Comparison of ENCODE assay signal across 28 cellular contexts in the genomic region with DNA sequence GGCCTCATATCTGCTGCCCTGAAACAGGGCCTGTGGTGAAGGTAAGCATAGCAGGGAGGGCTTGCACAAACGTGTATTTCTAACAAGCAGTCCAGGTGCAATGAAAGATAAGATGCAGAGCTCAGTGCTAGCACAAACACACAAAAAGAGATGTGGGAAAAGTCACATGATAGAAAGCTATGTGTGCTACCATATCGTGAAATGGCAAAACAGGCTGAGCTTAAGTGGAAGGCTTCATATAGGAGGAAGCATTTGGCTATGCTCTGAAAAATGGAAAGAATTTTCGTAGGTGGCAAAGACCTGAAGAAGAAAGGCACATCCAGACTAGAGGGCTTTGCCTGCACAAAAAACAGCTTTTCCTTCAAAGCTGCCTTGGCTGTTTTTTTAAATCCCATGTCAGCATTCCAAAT. TPM values are rescaled to one million over a fixed set of nuclear protein-coding genes. Genes with fewer than 3 reads are reported as not detected.
A peak's percentile ranks its signal among the peaks of the same experiment; 100 is the strongest.
DNase-seq lines count a peak whose midpoint lies in the region; ATAC-seq and TF ChIP-seq lines count a peak whose summit lies in the region.
"Had no signal": no experiment of that assay in that cellular context is flagged by ENCODE, and none has a peak within 500 bp of the region (broad histone marks: within the 10 kb centered on the region; RNA-seq: fewer than 3 reads in every experiment).

No MANE protein-coding gene starts in this region.

- peak overlapping the region; percentile 39; the same call in 1 of the 2 replicates for H2AFZ ChIP-seq in GM23338
- H2AFZ ChIP-seq: GM23248 had no signal

- ATAC-seq in GM23338 = no peak
- ATAC-seq: GM12878 had no signal

- peaks cover 81% of the 10 kb centered on the region for H3K36me3 Mint-ChIP-seq in activated CD4-positive, alpha-beta T cell treated with anti-CD3 and anti-CD28 coated beads, Interleukin-2, amount 10 ng/mL, durations not matched to agents 7 days and 5 days (ENCODE audit: low read depth)
- H3K36me3 Mint-ChIP-seq in GM23338 (ENCODE audit: low read depth) = no peaks in the 10 kb centered on the region
- H3K36me3 Mint-ChIP-seq in endothelial cell (ENCODE audit: low read depth, unreplicated experiment) = no peaks in the 10 kb centered on the region

- peaks cover 50% of the 10 kb centered on the region for H3K4me1 Mint-ChIP-seq in activated CD4-positive, alpha-beta T cell treated with anti-CD3 and anti-CD28 coated beads, Interleukin-2, amount 10 ng/mL, durations not matched to agents 7 days and 5 days
- H3K4me1 Mint-ChIP-seq in GM23338 = no peaks in the 10 kb centered on the region
- peaks cover 5% of the 10 kb centered on the region for H3K4me1 Mint-ChIP-seq in endothelial cell (ENCODE audit: unreplicated experiment)
- H3K4me1 Mint-ChIP-seq: H9 had no signal

- H3K27me3 Mint-ChIP-seq in activated CD4-positive, alpha-beta T cell treated with anti-CD3 and anti-CD28 coated beads, Interleukin-2, amount 10 ng/mL, durations not matched to agents 7 days and 5 days = no peaks in the 10 kb centered on the region
- H3K27me3 Mint-ChIP-seq in GM23338 (ENCODE audit: insufficient read depth, low read depth, poor library complexity) (no peaks in the 10 kb centered on the region), endothelial cell (ENCODE audit: unreplicated experiment) (no peaks in the 10 kb centered on the region)

- no peak overlapping the region for H3K4me2 ChIP-seq in GM23338
- H3K4me2 ChIP-seq: KMS-11 had no signal

- H3K4me1 ChIP-seq in GM23338 (ENCODE audit: insufficient read depth) = no peaks in the 10 kb centered on the region
- H3K4me1 ChIP-seq: SJSA1 had no signal

- no peaks in the 10 kb centered on the region for H3K9me3 Mint-ChIP-seq in activated CD4-positive, alpha-beta T cell treated with anti-CD3 and anti-CD28 coated beads, Interleukin-2, amount 10 ng/mL, durations not matched to agents 7 days and 5 days
- H3K9me3 Mint-ChIP-seq in GM23338 (peaks cover 3% of the 10 kb centered on the region; the same call in 1 of the 3 replicates), endothelial cell (ENCODE audit: unreplicated experiment) (no peaks in the 10 kb centered on the region)
- H3K9me3 Mint-ChIP-seq: CD4-positive, CD25-positive, alpha-beta regulatory T cell had no signal

- no peaks in the 10 kb centered on the region for H3K27me3 ChIP-seq in GM23338 (ENCODE audit: insufficient read depth)
- H3K27me3 ChIP-seq: SJSA1 had no signal

- no peaks in the 10 kb centered on the region for H3K36me3 ChIP-seq in GM23338 (ENCODE audit: insufficient read depth)
- H3K36me3 ChIP-seq: SJSA1 had no signal

- TF ChIP-seq CTCF in GM23338 (conservative IDR thresholded peaks at IDR 0.05; ENCODE audit: low read depth in 2 of 2) (no peak), endothelial cell (IDR thresholded peaks at IDR 0.05; ENCODE audit: unreplicated experiment) (no peak)

- CTCF ChIA-PET in activated CD4-positive, alpha-beta T cell treated with anti-CD3 and anti-CD28 coated beads, Interleukin-2, amount 10 ng/mL, durations not matched to agents 7 days and 5 days (lab: Charles Lee) = interaction anchor here (0.6 to 1.4 kb wide), 5 partner anchors 10 to 171 kb away, joined by 3 to 8 read pairs (median 3); partner anchors contain the start of gene RSAD2

- no peak overlapping the region for H3K4me3 Mint-ChIP-seq in activated CD4-positive, alpha-beta T cell treated with anti-CD3 and anti-CD28 coated beads, Interleukin-2, amount 10 ng/mL, durations not matched to agents 7 days and 5 days
- H3K4me3 Mint-ChIP-seq in GM23338 (no peak overlapping the region), endothelial cell (ENCODE audit: unreplicated experiment) (no peak overlapping the region)
- H3K4me3 Mint-ChIP-seq: CD4-positive, CD25-positive, alpha-beta regulatory T cell; H9 had no signal

- POLR2A ChIA-PET in activated CD4-positive, alpha-beta T cell treated with anti-CD3 and anti-CD28 coated beads, Interleukin-2, amount 10 ng/mL, durations not matched to agents 7 days and 5 days (lab: Charles Lee) = no interaction called here

- no peaks in the 10 kb centered on the region for H4K20me1 ChIP-seq in GM23338 (replicated peaks; ENCODE audit: insufficient read depth)

- H3K27ac ChIP-seq in GM23338 (ENCODE audit: low read depth) = no peak overlapping the region
- H3K27ac ChIP-seq: GM23248, KMS-11, SJSA1 had no signal

- H3K79me2 ChIP-seq in GM23338 (replicated peaks; ENCODE audit: insufficient read depth) = no peaks in the 10 kb centered on the region

- no peaks in the 10 kb centered on the region for H3F3A ChIP-seq in GM23338 (replicated peaks; ENCODE audit: low read depth)

- DNase-seq in activated CD4-positive, alpha-beta T cell treated with anti-CD3 and anti-CD28 coated beads, Interleukin-2, amount 10 ng/mL, durations not matched to agents 7 days and 5 days = no peak
- no peak for DNase-seq in activated CD4-positive, alpha-beta T cell treated with anti-CD3 and anti-CD28 coated beads for 48 hours
- no peak for DNase-seq in GM23338 (ENCODE audit: low spot score)
- DNase-seq in OCI-M1 (lab: John Stamatoyannopoulos, UW) = peak; percentile 95
- DNase-seq in erythroblast (lab: John Stamatoyannopoulos, UW) = peak; percentile 79 to 94
- no peak for DNase-seq in endothelial cell (ENCODE audit: low spot score)
- no peak for DNase-seq in stimulated activated CD4-positive, alpha-beta T cell treated with anti-CD3 and anti-CD28 coated beads, Interleukin-4, amount 100 ng/mL, for 4 hours
- DNase-seq in NCI-H2107 (lab: John Stamatoyannopoulos, UW) = no peak
- DNase-seq: 8988T; ACHN; CD4-positive, CD25-positive, alpha-beta regulatory T cell; COR-L47; EL; GDM1; GM23248; H9; NCI-H1092; NCI-H1436; NCI-H1930; NCI-H446; NCI-H526; NCI-H82; Right ventricle myocardium superior; RPMI8226 had no signal

- H3K4me3 ChIP-seq in GM23338 = no peak overlapping the region
- H3K4me3 ChIP-seq: GM12878, GM23248, SJSA1 had no signal

- peak; percentile 41 for TF ChIP-seq POLR2A in erythroblast (IDR thresholded peaks at IDR 0.05; ENCODE audit: low read length)

- H3K9me2 ChIP-seq in GM23338 (ENCODE audit: insufficient read depth) = no peaks in the 10 kb centered on the region

- H3K27ac Mint-ChIP-seq in activated CD4-positive, alpha-beta T cell treated with anti-CD3 and anti-CD28 coated beads, Interleukin-2, amount 10 ng/mL, durations not matched to agents 7 days and 5 days = peak overlapping the region; percentile 64
- no peak overlapping the region for H3K27ac Mint-ChIP-seq in GM23338
- H3K27ac Mint-ChIP-seq in endothelial cell (ENCODE audit: unreplicated experiment) = no peak overlapping the region
- H3K27ac Mint-ChIP-seq: CD4-positive, CD25-positive, alpha-beta regulatory T cell; H9 had no signal

TF ChIP-seq in GM23338, 12 proteins besides CTCF, POLR2A, EP300 and RAD21 (continues in another document):
- TF ChIP-seq ZNF331 (CRISPR knock-in tag; IDR thresholded peaks at IDR 0.05; ENCODE audit: low read depth) (no peak), NANOG (IDR thresholded peaks at IDR 0.05; ENCODE audit: borderline replicate concordance) (no peak), ZNF114 (CRISPR knock-in tag; IDR thresholded peaks at IDR 0.05) (no peak), EZH2phosphoT487 (IDR thresholded peaks at IDR 0.05; ENCODE audit: unreplicated experiment) (no peak), JUNB (IDR thresholded peaks at IDR 0.05; ENCODE audit: unreplicated experiment) (no peak), POLR2AphosphoS5 (IDR thresholded peaks at IDR 0.05; ENCODE audit: low read depth) (no peak)

RNA-seq across cellular contexts. Expression of gene RSAD2, which starts 10.2 kb away (rescaled TPM):
- total RNA-seq in activated CD4-positive, alpha-beta T cell treated with anti-CD3 and anti-CD28 coated beads, Interleukin-2, amount 10 ng/mL, durations not matched to agents 7 days and 5 days = 100 to 1,000 TPM; 100 to 101 TPM
- 0.10 TPM in 1 of 2 replicates, not detected in the other for total RNA-seq in GM23338 (2014; rRNA removed; shearing (Covaris generic))
- not detected in 2 replicates for polyA plus RNA-seq in GM23338 (2016; fragmentation: Nextera tagmentation; extraction: Ambion mirVana)
- 0.28 TPM for total RNA-seq in endothelial cell (ENCODE audit: unreplicated experiment)
- total RNA-seq: GM23248, H9, HT1080, SJSA1 had no signal
- polyA plus RNA-seq: GM23248 had no signal

RNA-seq across cellular contexts. Expression of gene CMPK2, which starts 22.1 kb away (rescaled TPM):
- total RNA-seq in activated CD4-positive, alpha-beta T cell treated with anti-CD3 and anti-CD28 coated beads, Interleukin-2, amount 10 ng/mL, durations not matched to agents 7 days and 5 days = 10 to 100 TPM; 94.3 to 96.0 TPM
- total RNA-seq in GM23338 (2014; rRNA removed; shearing (Covaris generic)) = 0.12 and 0.56 TPM in 2 replicates
- 0.13 and 0.35 TPM in 2 replicates for polyA plus RNA-seq in GM23338 (2016; fragmentation: Nextera tagmentation; extraction: Ambion mirVana)
- total RNA-seq in endothelial cell (ENCODE audit: unreplicated experiment) = 0.49 TPM
- total RNA-seq: GM23248 had no signal

RNA-seq across cellular contexts. Expression of gene RNF144A, which starts 29.4 kb away (rescaled TPM):
- total RNA-seq in activated CD4-positive, alpha-beta T cell treated with anti-CD3 and anti-CD28 coated beads, Interleukin-2, amount 10 ng/mL, durations not matched to agents 7 days and 5 days = 100 to 1,000 TPM in 1 of 2 experiments, 10 to 100 TPM in 1; 89.6 to 101 TPM
- 12.5 and 14.7 TPM in 2 replicates for total RNA-seq in GM23338 (2014; rRNA removed; shearing (Covaris generic))
- 2.8 and 2.9 TPM in 2 replicates for polyA plus RNA-seq in GM23338 (2016; fragmentation: Nextera tagmentation; extraction: Ambion mirVana)
- total RNA-seq in endothelial cell (ENCODE audit: unreplicated experiment) = 81.3 TPM

Comparison
In these comparisons a context has a peak if more than half of its experiments do, and no peak if none do; other contexts are left out.
1. DNase-seq: peak in OCI-M1 (single experiment) and erythroblast (2 of 2); none in activated CD4-positive, alpha-beta T cell treated with anti-CD3 and anti-CD28 coated beads, Interleukin-2, amount 10 ng/mL, durations not matched to agents 7 days and 5 days (single experiment), activated CD4-positive, alpha-beta T cell treated with anti-CD3 and anti-CD28 coated beads for 48 hours (single experiment), GM23338 (single experiment), endothelial cell (single experiment), stimulated activated CD4-positive, alpha-beta T cell treated with anti-CD3 and anti-CD28 coated beads, Interleukin-4, amount 100 ng/mL, for 4 hours (0 of 2) and NCI-H2107 (single experiment).
2. RNA of gene RSAD2, which starts 10.2 kb away (total RNA-seq): 100 to 101 TPM in activated CD4-positive, alpha-beta T cell treated with anti-CD3 and anti-CD28 coated beads, Interleukin-2, amount 10 ng/mL, durations not matched to agents 7 days and 5 days; 0.28 TPM in endothelial cell (single experiment) and 0.10 TPM in GM23338; every median in the first group is over 10 times any median in the second.
3. RNA of gene CMPK2, which starts 22.1 kb away (total RNA-seq): 94.3 to 96.0 TPM in activated CD4-positive, alpha-beta T cell treated with anti-CD3 and anti-CD28 coated beads, Interleukin-2, amount 10 ng/mL, durations not matched to agents 7 days and 5 days; 0.12 to 0.56 TPM in GM23338 and 0.49 TPM in endothelial cell (single experiment); every median in the first group is over 10 times any median in the second.